In the genomic region with DNA sequence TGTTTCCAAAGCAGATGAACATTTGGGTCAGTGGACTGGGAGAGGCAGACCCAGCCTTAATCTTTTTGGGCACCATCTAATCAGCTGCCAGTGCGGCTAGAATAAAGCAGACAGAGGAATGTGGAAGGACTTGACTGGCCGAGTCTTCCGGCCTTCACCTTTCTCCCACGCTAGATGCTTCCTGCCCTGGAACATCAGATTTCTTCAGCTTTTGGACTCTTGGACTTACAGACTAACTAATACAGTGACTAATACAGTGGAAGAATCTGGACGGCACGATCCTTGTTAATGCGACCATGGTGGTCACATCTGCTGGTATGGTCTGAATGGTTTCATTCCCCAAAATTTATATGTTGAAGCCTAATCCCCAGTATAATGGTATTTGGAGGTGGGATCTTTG, we compare ENCODE assay signal across 21 cellular contexts.
A peak's percentile ranks its signal among the peaks of the same experiment; 100 is the strongest.
DNase-seq lines count a peak whose midpoint lies in the region; ATAC-seq and TF ChIP-seq lines count a peak whose summit lies in the region.
"Had no signal": no experiment of that assay in that cellular context is flagged by ENCODE, and none has a peak within 500 bp of the region (broad histone marks: within the 10 kb centered on the region; RNA-seq: fewer than 3 reads in every experiment).

No MANE protein-coding gene starts in this region.

- H3K4me1 Mint-ChIP-seq in nephron progenitor cell = no peaks in the 10 kb centered on the region
- no peaks in the 10 kb centered on the region for H3K4me1 Mint-ChIP-seq in natural killer cell treated with Interleukin-12 subunit alpha and Interleukin-12 subunit beta and Interleukin-15 and Interleukin-18, amount 100 ng/mL, for 72 hours (ENCODE audit: low read depth in 2 of 2)
- H3K4me1 Mint-ChIP-seq: CD4-positive, alpha-beta memory T cell; H9; IgD-negative memory B cell had no signal

- no peak overlapping the region for H3K4me3 Mint-ChIP-seq in nephron progenitor cell
- no peak overlapping the region for H3K4me3 Mint-ChIP-seq in natural killer cell treated with Interleukin-12 subunit alpha and Interleukin-12 subunit beta and Interleukin-15 and Interleukin-18, amount 100 ng/mL, for 72 hours
- H3K4me3 Mint-ChIP-seq: CD4-positive, alpha-beta memory T cell; H9; IgD-negative memory B cell had no signal

- no peaks in the 10 kb centered on the region for H3K36me3 Mint-ChIP-seq in nephron progenitor cell (ENCODE audit: low read depth)
- no peaks in the 10 kb centered on the region for H3K36me3 Mint-ChIP-seq in natural killer cell treated with Interleukin-12 subunit alpha and Interleukin-12 subunit beta and Interleukin-15 and Interleukin-18, amount 100 ng/mL, for 72 hours
- H3K36me3 Mint-ChIP-seq: CD4-positive, alpha-beta memory T cell; IgD-negative memory B cell had no signal

- peaks cover 15% of the 10 kb centered on the region for H3K9me3 Mint-ChIP-seq in nephron progenitor cell
- H3K9me3 Mint-ChIP-seq in natural killer cell treated with Interleukin-12 subunit alpha and Interleukin-12 subunit beta and Interleukin-15 and Interleukin-18, amount 100 ng/mL, for 72 hours = no peaks in the 10 kb centered on the region
- H3K9me3 Mint-ChIP-seq: H9 had no signal

- DNase-seq in HT-29 (ENCODE audit: low spot score) = peak; percentile 73
- DNase-seq in amniotic epithelial cell (ENCODE audit: low read depth) = peak; percentile 12
- DNase-seq in mesenteric fat pad (ENCODE audit: low spot score) = peak; percentile 37
- no peak for DNase-seq in nephron progenitor cell
- no peak for DNase-seq in natural killer cell treated with Interleukin-12 subunit alpha and Interleukin-12 subunit beta and Interleukin-15 and Interleukin-18, amount 100 ng/mL, for 72 hours (ENCODE audit: low spot score)
- DNase-seq in GM19238 (ENCODE audit: insufficient read length, low spot score) = no peak
- DNase-seq in Kasumi-1 (lab: John Stamatoyannopoulos, UW) = no peak
- DNase-seq: ACHN; CD4-positive, alpha-beta memory T cell; DND-41; GM23248; H9; NCI-H1694; NCI-H2081; NCI-H2171; NCI-H345; NCI-H524; NCI-H774; Peyer's patch had no signal

- H3K27me3 Mint-ChIP-seq in nephron progenitor cell (ENCODE audit: low read depth, poor library complexity) = peaks cover 16% of the 10 kb centered on the region
- peaks cover 11 to 22% of the 10 kb centered on the region in 2 donors for H3K27me3 Mint-ChIP-seq in natural killer cell treated with Interleukin-12 subunit alpha and Interleukin-12 subunit beta and Interleukin-15 and Interleukin-18, amount 100 ng/mL, for 72 hours

- H3K27ac Mint-ChIP-seq in nephron progenitor cell = no peak overlapping the region
- no peak overlapping the region for H3K27ac Mint-ChIP-seq in natural killer cell treated with Interleukin-12 subunit alpha and Interleukin-12 subunit beta and Interleukin-15 and Interleukin-18, amount 100 ng/mL, for 72 hours
- H3K27ac Mint-ChIP-seq: CD4-positive, alpha-beta memory T cell; IgD-negative memory B cell had no signal

- TF ChIP-seq CTCF in nephron progenitor cell (IDR thresholded peaks at IDR 0.05) = no peak

- no peak for ATAC-seq in natural killer cell treated with Interleukin-12 subunit alpha and Interleukin-12 subunit beta and Interleukin-15 and Interleukin-18, amount 100 ng/mL, for 72 hours
- ATAC-seq: Right ventricle myocardium inferior had no signal

Comparison
In these comparisons a context has a peak if more than half of its experiments do, and no peak if none do; other contexts are left out.
1. DNase-seq: peak in HT-29 (single experiment), amniotic epithelial cell (single experiment) and mesenteric fat pad (single experiment); none in nephron progenitor cell (single experiment), natural killer cell treated with Interleukin-12 subunit alpha and Interleukin-12 subunit beta and Interleukin-15 and Interleukin-18, amount 100 ng/mL, for 72 hours (single experiment), GM19238 (single experiment) and Kasumi-1 (0 of 2).